ENCODE assay signal across 3 cellular contexts in the genomic region with DNA sequence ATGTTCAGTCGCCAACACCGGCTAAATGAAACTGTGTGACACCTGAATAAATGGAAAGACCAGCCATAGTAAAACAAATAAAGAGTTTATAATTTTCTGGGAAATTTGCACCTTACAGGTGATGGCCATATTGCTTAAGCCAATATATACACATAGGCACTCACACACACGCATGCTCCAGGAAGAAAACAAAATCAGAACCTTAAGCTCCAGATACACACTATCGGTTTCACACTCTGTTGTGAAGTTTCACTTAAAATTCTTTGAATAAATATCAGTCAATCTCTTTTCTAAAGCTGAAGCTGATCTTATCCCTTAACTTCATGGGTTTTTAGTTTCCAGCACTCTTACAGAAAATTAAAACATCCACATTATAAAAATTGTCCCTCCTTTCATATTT.
"Had no signal": no experiment of that assay in that cellular context is flagged by ENCODE, and none has a peak within 500 bp of the region (broad histone marks: within the 10 kb centered on the region; RNA-seq: fewer than 3 reads in every experiment).

No MANE protein-coding gene starts in this region.

- ATAC-seq: GM12878 had no signal

- DNase-seq: GDM1, GF-D8 had no signal
